In genomic region chr9:2634818-2635217, GRCh38 we compare ENCODE assay signal across 19 cellular contexts. TPM values are rescaled to one million over a fixed set of nuclear protein-coding genes. Genes with fewer than 3 reads are reported as not detected.
DNase-seq lines count a peak whose midpoint lies in the region; TF ChIP-seq lines count a peak whose summit lies in the region.
"Had no signal": no experiment of that assay in that cellular context is flagged by ENCODE, and none has a peak within 500 bp of the region (broad histone marks: within the 10 kb centered on the region; RNA-seq: fewer than 3 reads in every experiment).

No MANE protein-coding gene starts in this region.

- H3K79me2 ChIP-seq in H9 (ENCODE audit: insufficient read depth, low read length) (peaks cover 22% of the 10 kb centered on the region; the same call in 1 of the 2 replicates), neural progenitor cell (ENCODE audit: low read depth) (peaks cover 12% of the 10 kb centered on the region)

- H4K8ac ChIP-seq in H9 (replicated peaks; ENCODE audit: insufficient read length, low read depth, low read length): no peak overlapping the region

- no peaks in the 10 kb centered on the region for H3K27me3 Mint-ChIP-seq in H9 (ENCODE audit: low read depth)
- no peaks in the 10 kb centered on the region for H3K27me3 Mint-ChIP-seq in neural progenitor cell (ENCODE audit: insufficient read depth, low read depth)

- no peak overlapping the region for H2BK15ac ChIP-seq in H9 (ENCODE audit: low read depth, low read length)

- no peak overlapping the region for H2AK5ac ChIP-seq in H9 (ENCODE audit: insufficient read length, low read length)

- H3K18ac ChIP-seq in H9 (ENCODE audit: insufficient read length, low read depth, low read length): no peak overlapping the region

- H3K36me3 ChIP-seq in endocrine pancreas (ENCODE audit: control insufficient read depth, insufficient read depth, low read length) (no peaks in the 10 kb centered on the region), neural progenitor cell (peaks cover 6% of the 10 kb centered on the region)

- no peak overlapping the region for H2AFZ ChIP-seq in H9 (ENCODE audit: low read length)
- no peak overlapping the region for H2AFZ ChIP-seq in neural progenitor cell (replicated peaks)

- H3K27ac Mint-ChIP-seq in H9 (no peak overlapping the region), neural progenitor cell (no peak overlapping the region)
- H3K27ac Mint-ChIP-seq: B cell; CD4-positive, alpha-beta T cell had no signal

- H4K20me1 ChIP-seq in H9 (ENCODE audit: control insufficient read depth, insufficient read depth, insufficient read length) (no peaks in the 10 kb centered on the region), neural progenitor cell (ENCODE audit: low read depth) (peaks cover 15% of the 10 kb centered on the region)

- no peak overlapping the region for H2BK20ac ChIP-seq in H9 (ENCODE audit: low read depth, low read length, poor library complexity, severe bottlenecking)

- H3K4me2 ChIP-seq in H9 (ENCODE audit: insufficient read depth, insufficient read length, low read length) (no peak overlapping the region), neural progenitor cell (no peak overlapping the region)

- no peak for DNase-seq in H9
- peak; percentile 80 for DNase-seq in NCI-H82 treated with DMSO at 0.1 percent for 48 hours (lab: John Stamatoyannopoulos, UW; ENCODE audit: unreplicated experiment)
- DNase-seq in neural progenitor cell (ENCODE audit: low spot score): no peak
- no peak for DNase-seq in KBM-7
- DNase-seq in NCI-H146 treated with DMSO at 0.1 percent for 48 hours (lab: John Stamatoyannopoulos, UW; ENCODE audit: unreplicated experiment): no peak
- DNase-seq in NCI-H2029 treated with DMSO at 0.1 percent for 48 hours (lab: John Stamatoyannopoulos, UW): no peak
- no peak for DNase-seq in activated CD4-positive, alpha-beta T cell treated with anti-CD3 and anti-CD28 coated beads, Interleukin-2, amount 50 U/mL, for 4 hours
- DNase-seq: CD4-positive, alpha-beta T cell; DND-41; GDM1; GOT3; KG1; NCI-H1092 treated with DMSO at 0.1 percent for 48 hours; NCI-H1694 treated with DMSO at 0.1 percent for 48 hours; NCI-H446; NCI-H774; SIG-M5 had no signal

- H3K9ac ChIP-seq in H9 (ENCODE audit: extremely low read depth, insufficient read length, low read length): no peak overlapping the region
- no peak overlapping the region for H3K9ac ChIP-seq in endocrine pancreas (ENCODE audit: control insufficient read depth, insufficient read depth, low read length)
- no peak overlapping the region for H3K9ac ChIP-seq in neural progenitor cell

- H3K4me1 Mint-ChIP-seq in H9 (peaks cover 22 to 23% of the 10 kb centered on the region in 2 experiments), neural progenitor cell (peaks cover 15% of the 10 kb centered on the region)
- H3K4me1 Mint-ChIP-seq: B cell had no signal

- H4K5ac ChIP-seq in H9 (ENCODE audit: insufficient read length, low read depth, low read length): no peak overlapping the region

- no peak overlapping the region for H3K23ac ChIP-seq in H9 (ENCODE audit: insufficient read length, low read depth, low read length)

- peaks cover 14 to 41% (median 29%) of the 10 kb centered on the region in 3 experiments; a peak in 6 of 7 replicates for H3K36me3 Mint-ChIP-seq in H9 (ENCODE audit: insufficient read depth in 1 of 3, low read depth in 3 of 3)
- peaks cover 14% of the 10 kb centered on the region for H3K36me3 Mint-ChIP-seq in neural progenitor cell

- H3K27me3 ChIP-seq in H9 (ENCODE audit: insufficient read depth, low read length) (no peaks in the 10 kb centered on the region), endocrine pancreas (ENCODE audit: control insufficient read depth, insufficient read depth, low read length) (no peaks in the 10 kb centered on the region), neural progenitor cell (no peaks in the 10 kb centered on the region)

- H3K4me3 Mint-ChIP-seq in H9: no peak overlapping the region
- H3K4me3 Mint-ChIP-seq in neural progenitor cell: no peak overlapping the region
- H3K4me3 Mint-ChIP-seq: B cell; CD4-positive, alpha-beta T cell had no signal

- WGBS in H9 (ENCODE audit: extremely low coverage, insufficient read length, low lambda C conversion rate): no CpG with 5 or more reads among the region's 3 CpGs

- H2BK5ac ChIP-seq in H9 (ENCODE audit: insufficient read length, low read length): no peak overlapping the region

- H3K79me1 ChIP-seq in H9 (ENCODE audit: insufficient read depth, low read depth, low read length, poor library complexity, severe bottlenecking): peaks cover 14% of the 10 kb centered on the region

- no peaks in the 10 kb centered on the region for H3K23me2 ChIP-seq in H9 (ENCODE audit: insufficient read length, low read depth, low read length, poor library complexity, severe bottlenecking)

- no peaks in the 10 kb centered on the region for H3K9me3 ChIP-seq in H9 (ENCODE audit: control insufficient read depth, low read depth, low read length)
- no peaks in the 10 kb centered on the region for H3K9me3 ChIP-seq in endocrine pancreas (ENCODE audit: control insufficient read depth, low read length)
- H3K9me3 ChIP-seq in neural progenitor cell (ENCODE audit: low read depth): no peaks in the 10 kb centered on the region

- no peak overlapping the region for H4K91ac ChIP-seq in H9 (ENCODE audit: insufficient read length, low read depth, low read length)

- no peak overlapping the region for H3K56ac ChIP-seq in H9 (ENCODE audit: insufficient read length, low read depth, low read length)

- H2BK12ac ChIP-seq in H9 (ENCODE audit: insufficient read length, low read depth, low read length): no peak overlapping the region

- peak overlapping the region; percentile 81 for H3K4me3 ChIP-seq in endocrine pancreas (ENCODE audit: control insufficient read depth, insufficient read depth, low read length)
- no peak overlapping the region for H3K4me3 ChIP-seq in neural progenitor cell

- in situ Hi-C loops in KBM-7 (cut with MboI; ENCODE audit: low pct_unique_long_range_greater_than_20kb, low sequenced_read_pairs): no loop called here

- peaks cover 8% of the 10 kb centered on the region; the same call in 1 of the 2 replicates for H3K4me1 ChIP-seq in H9 (ENCODE audit: insufficient read depth, low read length)
- no peaks in the 10 kb centered on the region for H3K4me1 ChIP-seq in endocrine pancreas (ENCODE audit: control insufficient read depth, insufficient read depth, low read length)
- H3K4me1 ChIP-seq in neural progenitor cell: peaks cover 45% of the 10 kb centered on the region

- H2BK120ac ChIP-seq in H9 (ENCODE audit: low read depth, low read length, poor library complexity, severe bottlenecking): no peak overlapping the region

- no peak overlapping the region for H3T11ph ChIP-seq in H9 (ENCODE audit: low read length)

- no peak overlapping the region for H3K27ac ChIP-seq in H9 (ENCODE audit: insufficient read length, low read depth, low read length)
- no peak overlapping the region for H3K27ac ChIP-seq in neural progenitor cell

- peaks cover 19% of the 10 kb centered on the region for H3F3A ChIP-seq in neural progenitor cell (ENCODE audit: low read depth)

- no peak overlapping the region for H3K4ac ChIP-seq in H9 (ENCODE audit: low read depth, low read length)

- TF ChIP-seq CTCF in H9 (conservative IDR thresholded peaks at IDR 0.05): peak; percentile 29; the same call in 2 of the 3 replicates
- TF ChIP-seq CTCF in neural progenitor cell (IDR thresholded peaks at IDR 0.05): peak; percentile 26

- H3K9me3 Mint-ChIP-seq in H9: no peaks in the 10 kb centered on the region
- no peaks in the 10 kb centered on the region for H3K9me3 Mint-ChIP-seq in neural progenitor cell

- no peak overlapping the region for H3K14ac ChIP-seq in H9 (ENCODE audit: insufficient read depth, low read length)

RNA-seq across cellular contexts. Expression of gene VLDLR, which starts 13.2 kb away (rescaled TPM):
- total RNA-seq in H9 (2021): 16.6 and 19.1 TPM in 2 replicates
- total RNA-seq in neural progenitor cell (ENCODE audit: low replicate concordance): 16.2 and 16.4 TPM in 2 replicates
- total RNA-seq: B cell had no signal
